Comparison of ENCODE assay signal across 7 cellular contexts in the genomic region with DNA sequence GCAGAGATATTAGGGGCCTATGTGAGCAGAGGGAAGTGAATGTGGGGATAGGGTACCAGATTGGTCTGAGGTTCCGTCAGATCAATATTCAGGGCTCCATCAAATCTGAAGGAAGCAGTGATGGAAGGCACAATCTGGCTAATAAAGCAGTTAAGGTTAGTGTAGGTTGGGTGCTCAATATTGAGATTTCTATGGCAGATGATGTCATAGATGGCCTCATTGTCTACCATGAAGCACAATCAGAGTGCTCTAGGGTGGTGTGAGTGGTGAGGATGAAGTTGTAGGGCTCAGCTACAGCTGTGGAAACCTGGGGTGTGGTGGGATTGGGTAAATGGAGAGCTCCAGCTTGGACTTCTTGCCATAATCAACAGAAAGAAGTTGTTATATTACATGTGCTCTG. TPM values are rescaled to one million over a fixed set of nuclear protein-coding genes. Genes with fewer than 3 reads are reported as not detected.
"Had no signal": no experiment of that assay in that cellular context is flagged by ENCODE, and none has a peak within 500 bp of the region (broad histone marks: within the 10 kb centered on the region; RNA-seq: fewer than 3 reads in every experiment).

No MANE protein-coding gene starts in this region.

- H3K27ac ChIP-seq: HL-60, KMS-11 had no signal

- H3K4me2 ChIP-seq: KMS-11 had no signal

- DNase-seq: IMR-90, KBM-7, KG1 had no signal

- FAIRE-seq: HTR-8/SVneo had no signal

- H3K9ac ChIP-seq: KMS-11 had no signal

RNA-seq across cellular contexts. Expression of a gene that starts 58.2 kb away (rescaled TPM):
- polyA plus RNA-seq: IgD-negative memory B cell had no signal
